In genomic region chr14:30005114-30005698, GRCh38 we compare ENCODE assay signal across 9 cellular contexts.
DNase-seq lines count a peak whose midpoint lies in the region; ATAC-seq, FAIRE-seq and TF ChIP-seq lines count a peak whose summit lies in the region.
"Had no signal": no experiment of that assay in that cellular context is flagged by ENCODE, and none has a peak within 500 bp of the region (broad histone marks: within the 10 kb centered on the region; RNA-seq: fewer than 3 reads in every experiment).

No MANE protein-coding gene starts in this region.

- no peaks in the 10 kb centered on the region; the same call in 1 of the 2 replicates for H3K36me3 ChIP-seq in ACC112 (ENCODE audit: insufficient read depth, low read length)
- H3K36me3 ChIP-seq in pancreas, result no peaks in the 10 kb centered on the region

- H3K9me3 ChIP-seq in pancreas, result no peaks in the 10 kb centered on the region

- peak overlapping the region; percentile 22 for H2AFZ ChIP-seq in ACC112 (ENCODE audit: low read length, unreplicated experiment)

- no peak overlapping the region for H3K4me3 Mint-ChIP-seq in natural killer cell treated with Interleukin-12 subunit alpha and Interleukin-12 subunit beta and Interleukin-15 and Interleukin-18, amount 100 ng/mL, for 72 hours

- H3K9me3 Mint-ChIP-seq in natural killer cell treated with Interleukin-12 subunit alpha and Interleukin-12 subunit beta and Interleukin-15 and Interleukin-18, amount 100 ng/mL, for 72 hours, result peaks cover 22% of the 10 kb centered on the region

- in situ Hi-C loops in SK-MEL-5 (cut with HindIII; ENCODE audit: low pct_unique_long_range_greater_than_20kb, low sequenced_read_pairs), result no loop called here

- 25 to 26% methylated on average over 6 of the region's 6 CpGs for WGBS in pancreas, 2 donors

- ATAC-seq in GM19035 (IDR thresholded peaks at IDR 0.05; ENCODE audit: unreplicated experiment), result peak; percentile 84
- ATAC-seq in pancreas, result peak; percentile 72 to 95 (median 92)
- no peak for ATAC-seq in natural killer cell treated with Interleukin-12 subunit alpha and Interleukin-12 subunit beta and Interleukin-15 and Interleukin-18, amount 100 ng/mL, for 72 hours

- no peak overlapping the region for H3K27ac ChIP-seq in ACC112 (ENCODE audit: low read depth, low read length)
- H3K27ac ChIP-seq in pancreas, result no peak overlapping the region

- peaks cover 6% of the 10 kb centered on the region for H3K36me3 Mint-ChIP-seq in natural killer cell treated with Interleukin-12 subunit alpha and Interleukin-12 subunit beta and Interleukin-15 and Interleukin-18, amount 100 ng/mL, for 72 hours

- no peak overlapping the region for H3K27ac Mint-ChIP-seq in natural killer cell treated with Interleukin-12 subunit alpha and Interleukin-12 subunit beta and Interleukin-15 and Interleukin-18, amount 100 ng/mL, for 72 hours

- intact Hi-C loops in pancreas (cut with DNase I), result loop anchor here in 1 of 3 donors (10.0 kb wide), 1 partner anchor 460 kb away; no protein-coding TSS in a partner anchor

- no peaks in the 10 kb centered on the region for H3K27me3 Mint-ChIP-seq in natural killer cell treated with Interleukin-12 subunit alpha and Interleukin-12 subunit beta and Interleukin-15 and Interleukin-18, amount 100 ng/mL, for 72 hours

- TF ChIP-seq CTCF in fibroblast of the aortic adventitia (IDR thresholded peaks at IDR 0.05; ENCODE audit: insufficient read depth, low read length) (peak; percentile 85), pancreas (IDR thresholded peaks at IDR 0.05) (peak; percentile 33 to 68 (median 64))

- peak; percentile 8 for DNase-seq in MV-4-11 (lab: John Stamatoyannopoulos, UW)
- peak; percentile 76 for DNase-seq in SK-MEL-5 (ENCODE audit: low read depth, low spot score)
- DNase-seq in fibroblast of the aortic adventitia (ENCODE audit: low read depth), result peak; percentile 82
- DNase-seq in pancreas, result peak in 1 of 6 donors; percentile 11
- DNase-seq in effector CD4-positive, alpha-beta T cell, result no peak
- DNase-seq in natural killer cell treated with Interleukin-12 subunit alpha and Interleukin-12 subunit beta and Interleukin-15 and Interleukin-18, amount 100 ng/mL, for 72 hours (ENCODE audit: low spot score), result no peak

- H3K4me3 ChIP-seq in ACC112 (ENCODE audit: low read depth, low read length), result no peak overlapping the region; the same call in 1 of the 2 replicates
- no peak overlapping the region for H3K4me3 ChIP-seq in fibroblast of the aortic adventitia (ENCODE audit: low read depth, low read length)
- no peak overlapping the region for H3K4me3 ChIP-seq in pancreas

- H3K79me2 ChIP-seq in ACC112 (ENCODE audit: control insufficient read depth, insufficient read depth, low read length, unreplicated experiment), result no peaks in the 10 kb centered on the region

- H3K4me1 ChIP-seq in ACC112 (ENCODE audit: control insufficient read depth, insufficient read depth, low read length, unreplicated experiment) (no peaks in the 10 kb centered on the region), pancreas (no peaks in the 10 kb centered on the region)

- peak; percentile 78 for FAIRE-seq in pancreas (lab: Jason Lieb, UNC)
- FAIRE-seq: colon had no signal

- no peaks in the 10 kb centered on the region for H3K4me1 Mint-ChIP-seq in natural killer cell treated with Interleukin-12 subunit alpha and Interleukin-12 subunit beta and Interleukin-15 and Interleukin-18, amount 100 ng/mL, for 72 hours (ENCODE audit: low read depth in 2 of 2)

- no peaks in the 10 kb centered on the region for H3K27me3 ChIP-seq in ACC112 (ENCODE audit: insufficient read depth, low read length)
- H3K27me3 ChIP-seq in pancreas, result no peaks in the 10 kb centered on the region

Comparison
In these comparisons a context has a peak if more than half of its experiments do, and no peak if none do; other contexts are left out.
1. ATAC-seq: peak in GM19035 (single experiment) and pancreas (4 of 4); none in natural killer cell treated with Interleukin-12 subunit alpha and Interleukin-12 subunit beta and Interleukin-15 and Interleukin-18, amount 100 ng/mL, for 72 hours (0 of 2).
2. DNase-seq: peak in MV-4-11 (single experiment), SK-MEL-5 (single experiment) and fibroblast of the aortic adventitia (single experiment); none in effector CD4-positive, alpha-beta T cell (single experiment) and natural killer cell treated with Interleukin-12 subunit alpha and Interleukin-12 subunit beta and Interleukin-15 and Interleukin-18, amount 100 ng/mL, for 72 hours (single experiment).